23 cellular contexts compared by ENCODE assay signal in the genomic region with DNA sequence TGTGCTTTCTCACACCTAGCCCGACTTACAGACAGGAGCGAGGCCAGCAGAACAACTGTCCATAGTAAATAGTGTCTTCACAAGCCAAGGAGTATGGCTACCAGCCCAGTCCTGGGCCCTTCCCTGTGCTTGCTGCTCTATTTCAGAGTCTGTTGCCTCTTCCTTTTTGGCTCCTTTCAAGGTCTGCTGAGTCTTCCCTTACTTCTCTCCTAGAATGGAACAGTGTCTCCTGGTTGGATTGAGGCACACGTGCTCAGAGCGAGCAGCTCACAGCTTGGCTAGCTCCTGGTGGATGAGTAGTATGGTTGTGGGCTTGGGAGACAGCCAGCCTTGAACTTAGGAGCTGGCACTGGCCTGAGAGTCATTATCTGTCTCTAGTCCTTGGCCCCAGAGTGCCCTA.
"Had no signal": no experiment of that assay in that cellular context is flagged by ENCODE, and none has a peak within 500 bp of the region (broad histone marks: within the 10 kb centered on the region; RNA-seq: fewer than 3 reads in every experiment).

No MANE protein-coding gene starts in this region.

- H3K27ac Mint-ChIP-seq: nephron; stimulated activated memory B cell treated with anti-CD40 and anti-IgM and Interleukin-4, amounts not matched to agents 10 μg/mL and 1 μg/mL and 100 μg/mL, for 72 hours; stimulated activated naive CD8-positive, alpha-beta T cell treated with anti-CD3 and anti-CD28 coated beads, Interleukin-15, Interleukin-2, amounts not matched to agents 100 ng/mL and 50 ng/mL, for 24 hours had no signal

- ATAC-seq: esophagus mucosa; left colon; left ventricle myocardium superior; right cardiac atrium; stimulated activated memory B cell treated with anti-CD40 and anti-IgM and Interleukin-4, amounts not matched to agents 10 μg/mL and 1 μg/mL and 100 μg/mL, for 72 hours had no signal

- H3K4me2 ChIP-seq: hepatocyte had no signal

- H3K27me3 Mint-ChIP-seq: stimulated activated memory B cell treated with anti-CD40 and anti-IgM and Interleukin-4, amounts not matched to agents 10 μg/mL and 1 μg/mL and 100 μg/mL, for 72 hours; stimulated activated naive CD8-positive, alpha-beta T cell treated with anti-CD3 and anti-CD28 coated beads, Interleukin-15, Interleukin-2, amounts not matched to agents 100 ng/mL and 50 ng/mL, for 24 hours had no signal

- H3K9me3 ChIP-seq: ovary, tibial artery, upper lobe of left lung, vagina had no signal

- H3K27me3 ChIP-seq: hepatocyte, ovary, tibial artery, upper lobe of left lung, vagina had no signal

- H3K36me3 ChIP-seq: ovary, upper lobe of left lung, vagina had no signal

- H3K4me3 Mint-ChIP-seq: nephron; stimulated activated memory B cell treated with anti-CD40 and anti-IgM and Interleukin-4, amounts not matched to agents 10 μg/mL and 1 μg/mL and 100 μg/mL, for 72 hours; stimulated activated naive CD8-positive, alpha-beta T cell treated with anti-CD3 and anti-CD28 coated beads, Interleukin-15, Interleukin-2, amounts not matched to agents 100 ng/mL and 50 ng/mL, for 24 hours had no signal

- H2AFZ ChIP-seq: hepatocyte had no signal

- H3K4me3 ChIP-seq: coronary artery, hepatocyte, lung, ovary, tibial artery, upper lobe of left lung, vagina had no signal

- H3K4me1 ChIP-seq: tibial artery, vagina had no signal

- DNase-seq: effector memory CD4-positive, alpha-beta T cell; foreskin fibroblast; head of caudate nucleus; left colon; left ventricle myocardium superior; mesenchymal stem cell; midbrain; nucleus accumbens; ovary; right cardiac atrium; small intestine; stimulated activated CD4-positive, alpha-beta T cell treated with anti-CD3 and anti-CD28 coated beads, Interleukin-12 subunit alpha, Interleukin-12 subunit beta, amount 100 ng/mL, for 4 hours; stimulated activated CD4-positive, alpha-beta T cell treated with anti-CD3 and anti-CD28 coated beads, Interleukin-2, amount 100 ng/mL, for 48 hours; tibial artery; upper lobe of left lung had no signal

- H3K27ac ChIP-seq: coronary artery, hepatocyte, ovary, tibial artery, upper lobe of left lung, vagina had no signal
